In the genomic region with DNA sequence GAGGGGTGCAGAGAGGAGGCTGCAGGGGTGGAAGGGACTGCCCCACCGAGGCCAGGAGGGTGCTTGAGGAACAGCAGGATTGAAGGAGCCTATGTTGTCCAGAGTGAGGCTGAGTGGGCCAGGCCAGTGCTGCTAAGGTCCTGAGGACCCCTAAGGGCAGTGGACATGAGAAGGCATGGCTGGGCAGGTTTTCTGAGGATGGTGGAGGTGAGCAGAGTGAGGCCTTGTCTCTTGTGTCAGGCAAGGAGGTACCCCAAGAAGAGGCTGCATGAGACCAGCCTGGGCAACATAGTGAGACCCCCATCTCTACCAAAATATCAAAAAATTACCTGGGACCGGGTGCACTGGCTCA, we compare ENCODE assay signal across 20 cellular contexts. TPM values are rescaled to one million over a fixed set of nuclear protein-coding genes. Genes with fewer than 3 reads are reported as not detected.
DNase-seq lines count a peak whose midpoint lies in the region; ATAC-seq and TF ChIP-seq lines count a peak whose summit lies in the region.
"Had no signal": no experiment of that assay in that cellular context is flagged by ENCODE, and none has a peak within 500 bp of the region (broad histone marks: within the 10 kb centered on the region; RNA-seq: fewer than 3 reads in every experiment).

No MANE protein-coding gene starts in this region.

- peak overlapping the region; percentile 42 for H3K4me3 ChIP-seq in GM12865 (ENCODE audit: low read depth, low read length)
- no peak overlapping the region for H3K4me3 ChIP-seq in KMS-11 (IDR thresholded peaks at IDR 0.05; ENCODE audit: insufficient read depth, low read depth, low read length)
- H3K4me3 ChIP-seq in osteoblast (ENCODE audit: insufficient read depth, low read length) = no peak overlapping the region
- H3K4me3 ChIP-seq: BLaER1 treated with 17β-estradiol and CSF1 and Interleukin-3, amounts not matched to agents 10 nM and 100 nM; GM23248; thyroid gland had no signal

- H3K27ac Mint-ChIP-seq in activated T-helper 17 cell treated with anti-CD3 and anti-CD28 coated beads, Interleukin-2, amount 50 U/mL, for 72 hours = peak overlapping the region; percentile 32
- H3K27ac Mint-ChIP-seq: activated CD4-positive, alpha-beta T cell treated with anti-CD3 and anti-CD28 coated beads for 36 hours; stimulated activated naive CD8-positive, alpha-beta T cell treated with anti-CD3 and anti-CD28 coated beads, Interleukin-15, Interleukin-2, amounts not matched to agents 100 ng/mL and 50 ng/mL, for 24 hours had no signal

- H4K20me1 ChIP-seq in KMS-11 (ENCODE audit: insufficient read depth) = no peaks in the 10 kb centered on the region
- H4K20me1 ChIP-seq in osteoblast (ENCODE audit: insufficient read depth, low read length) = peaks cover 15% of the 10 kb centered on the region

- H3K4me1 ChIP-seq in KMS-11 (ENCODE audit: low read depth, poor library complexity, severe bottlenecking) (peaks cover 84% of the 10 kb centered on the region), osteoblast (ENCODE audit: insufficient read depth, low read length) (peaks cover 8% of the 10 kb centered on the region)

- peak overlapping the region; percentile 67 for H3K4me2 ChIP-seq in KMS-11
- H3K4me2 ChIP-seq in osteoblast (ENCODE audit: insufficient read depth, low read length) = no peak overlapping the region

- TF ChIP-seq CTCF in GM12865 (IDR thresholded peaks at IDR 0.05; ENCODE audit: insufficient read depth, low read depth, low read length, missing control alignments) = no peak
- no peak for TF ChIP-seq CTCF in KMS-11 (conservative IDR thresholded peaks at IDR 0.05; ENCODE audit: low read depth, low read length)
- TF ChIP-seq CTCF in osteoblast (IDR thresholded peaks at IDR 0.05; ENCODE audit: extremely low read depth, low read depth, low read length) = no peak

- H3K79me2 ChIP-seq in KMS-11 (ENCODE audit: insufficient read depth, low read depth) = peaks cover 93% of the 10 kb centered on the region
- H3K79me2 ChIP-seq in osteoblast (ENCODE audit: insufficient read depth, low read length) = no peaks in the 10 kb centered on the region

- peak overlapping the region; percentile 58 for H3K27ac ChIP-seq in KMS-11
- no peak overlapping the region for H3K27ac ChIP-seq in osteoblast (ENCODE audit: low read depth, low read length)
- H3K27ac ChIP-seq: BLaER1 treated with 17β-estradiol and CSF1 and Interleukin-3, amounts not matched to agents 10 nM and 100 nM; GM23248; thyroid gland had no signal

- H2AFZ ChIP-seq in KMS-11 (ENCODE audit: low read depth) = no peak overlapping the region
- H2AFZ ChIP-seq in osteoblast (ENCODE audit: low read length) = no peak overlapping the region
- H2AFZ ChIP-seq: GM23248 had no signal

- no peaks in the 10 kb centered on the region for H3K36me3 ChIP-seq in KMS-11 (ENCODE audit: insufficient read depth)
- no peaks in the 10 kb centered on the region for H3K36me3 ChIP-seq in osteoblast (ENCODE audit: insufficient read depth, low read length)
- H3K36me3 ChIP-seq: thyroid gland had no signal

- peak overlapping the region; percentile 47 for H3K4me3 Mint-ChIP-seq in activated T-helper 17 cell treated with anti-CD3 and anti-CD28 coated beads, Interleukin-2, amount 50 U/mL, for 72 hours
- H3K4me3 Mint-ChIP-seq: activated CD4-positive, alpha-beta T cell treated with anti-CD3 and anti-CD28 coated beads for 36 hours; central memory CD8-positive, alpha-beta T cell; stimulated activated naive CD8-positive, alpha-beta T cell treated with anti-CD3 and anti-CD28 coated beads, Interleukin-15, Interleukin-2, amounts not matched to agents 100 ng/mL and 50 ng/mL, for 24 hours had no signal

- ATAC-seq in activated T-helper 17 cell treated with anti-CD3 and anti-CD28 coated beads, Interleukin-2, amount 50 U/mL, for 72 hours (replicated peaks) = no peak
- ATAC-seq in HG03442 (IDR thresholded peaks at IDR 0.05; ENCODE audit: unreplicated experiment) (no peak), HG02885 (IDR thresholded peaks at IDR 0.05; ENCODE audit: poor library complexity, unreplicated experiment) (no peak), GM21825 (IDR thresholded peaks at IDR 0.05; ENCODE audit: unreplicated experiment) (no peak)
- ATAC-seq: left cardiac atrium had no signal

- H3K4me1 Mint-ChIP-seq in activated T-helper 17 cell treated with anti-CD3 and anti-CD28 coated beads, Interleukin-2, amount 50 U/mL, for 72 hours = peaks cover 9% of the 10 kb centered on the region

- H3K27me3 ChIP-seq in KMS-11 (ENCODE audit: insufficient read depth, low read depth) (no peaks in the 10 kb centered on the region), osteoblast (ENCODE audit: insufficient read depth, low read length) (no peaks in the 10 kb centered on the region)
- H3K27me3 ChIP-seq: BLaER1 treated with 17β-estradiol and CSF1 and Interleukin-3, amounts not matched to agents 10 nM and 100 nM; thyroid gland had no signal

- no peaks in the 10 kb centered on the region for H3K9me3 Mint-ChIP-seq in activated T-helper 17 cell treated with anti-CD3 and anti-CD28 coated beads, Interleukin-2, amount 50 U/mL, for 72 hours
- H3K9me3 Mint-ChIP-seq: central memory CD8-positive, alpha-beta T cell; stimulated activated naive CD8-positive, alpha-beta T cell treated with anti-CD3 and anti-CD28 coated beads, Interleukin-15, Interleukin-2, amounts not matched to agents 100 ng/mL and 50 ng/mL, for 24 hours had no signal

- no peaks in the 10 kb centered on the region for H3K27me3 Mint-ChIP-seq in activated T-helper 17 cell treated with anti-CD3 and anti-CD28 coated beads, Interleukin-2, amount 50 U/mL, for 72 hours
- H3K27me3 Mint-ChIP-seq: central memory CD8-positive, alpha-beta T cell; stimulated activated naive CD8-positive, alpha-beta T cell treated with anti-CD3 and anti-CD28 coated beads, Interleukin-15, Interleukin-2, amounts not matched to agents 100 ng/mL and 50 ng/mL, for 24 hours had no signal

- H3K36me3 Mint-ChIP-seq in activated T-helper 17 cell treated with anti-CD3 and anti-CD28 coated beads, Interleukin-2, amount 50 U/mL, for 72 hours (ENCODE audit: low read depth) = no peaks in the 10 kb centered on the region

- H3K9me3 ChIP-seq in osteoblast (ENCODE audit: low read depth, low read length) = no peaks in the 10 kb centered on the region
- H3K9me3 ChIP-seq: BLaER1 treated with 17β-estradiol and CSF1 and Interleukin-3, amounts not matched to agents 10 nM and 100 nM; thyroid gland had no signal

- no peak for DNase-seq in GM12865 (ENCODE audit: low read depth)
- peak; percentile 77 for DNase-seq in osteoblast (ENCODE audit: insufficient read length, low spot score, missing footprints)
- DNase-seq: activated gamma-delta T cell treated with Interleukin-2 at 50 U/mL for 16 hours; activated T-cell treated with anti-CD3 and anti-CD28 coated beads, Interleukin-2, amount 50 U/mL, for 1 hour; DMS53; left cardiac atrium; NCI-H1048; NCI-H1694 treated with DMSO at 0.1 percent for 48 hours; NCI-H524 had no signal

- H3K9ac ChIP-seq in KMS-11 = no peak overlapping the region; the same call in 1 of the 2 replicates
- H3K9ac ChIP-seq: BLaER1 treated with 17β-estradiol and CSF1 and Interleukin-3, amounts not matched to agents 10 nM and 100 nM; GM23248 had no signal

RNA-seq across cellular contexts. Expression of a gene that starts 5.2 kb away (rescaled TPM):
- total RNA-seq in activated T-helper 17 cell treated with anti-CD3 and anti-CD28 coated beads, Interleukin-2, amount 50 U/mL, for 72 hours = 10 to 100 TPM in 1 of 2 donors, 1 to 10 TPM in 1; 1.7 to 14.2 TPM
- total RNA-seq in osteoblast = 2.1 and 2.2 TPM in 2 replicates
